Comparison of ENCODE assay signal across 24 cellular contexts in genomic region chr2:27647737-27648136, GRCh38. TPM values are rescaled to one million over a fixed set of nuclear protein-coding genes. Genes with fewer than 3 reads are reported as not detected.
A peak's percentile ranks its signal among the peaks of the same experiment; 100 is the strongest.
DNase-seq lines count a peak whose midpoint lies in the region; ATAC-seq and TF ChIP-seq lines count a peak whose summit lies in the region.
"Had no signal": no experiment of that assay in that cellular context is flagged by ENCODE, and none has a peak within 500 bp of the region (broad histone marks: within the 10 kb centered on the region; RNA-seq: fewer than 3 reads in every experiment).

No MANE protein-coding gene starts in this region.

- H3K36me3 Mint-ChIP-seq in activated T-cell treated with anti-CD3 and anti-CD28 coated beads, Interleukin-2, amount 50 U/mL, for 24 hours (ENCODE audit: low read depth): peaks cover 93% of the 10 kb centered on the region
- H3K36me3 Mint-ChIP-seq in activated T-cell treated with anti-CD3 and anti-CD28 coated beads, Interleukin-2, amount 50 U/mL, for 4 hours (ENCODE audit: insufficient read depth): peaks cover 32% of the 10 kb centered on the region
- peaks cover 21% of the 10 kb centered on the region for H3K36me3 Mint-ChIP-seq in natural killer cell
- peaks cover 13% of the 10 kb centered on the region for H3K36me3 Mint-ChIP-seq in natural killer cell treated with Interleukin-12 subunit alpha and Interleukin-12 subunit beta and Interleukin-15 and Interleukin-18, amount 100 ng/mL, for 72 hours
- peaks cover 54% of the 10 kb centered on the region for H3K36me3 Mint-ChIP-seq in activated naive CD8-positive, alpha-beta T cell treated with anti-CD3 and anti-CD28 coated beads, Interleukin-2, amount 50 U/mL, for 24 hours (ENCODE audit: low read depth)

- H3K9me3 Mint-ChIP-seq in activated T-cell treated with anti-CD3 and anti-CD28 coated beads, Interleukin-2, amount 50 U/mL, for 24 hours: no peaks in the 10 kb centered on the region
- no peaks in the 10 kb centered on the region for H3K9me3 Mint-ChIP-seq in activated T-cell treated with anti-CD3 and anti-CD28 coated beads, Interleukin-2, amount 50 U/mL, for 4 hours
- no peaks in the 10 kb centered on the region for H3K9me3 Mint-ChIP-seq in natural killer cell
- no peaks in the 10 kb centered on the region for H3K9me3 Mint-ChIP-seq in natural killer cell treated with Interleukin-12 subunit alpha and Interleukin-12 subunit beta and Interleukin-15 and Interleukin-18, amount 100 ng/mL, for 72 hours
- H3K9me3 Mint-ChIP-seq in activated naive CD8-positive, alpha-beta T cell treated with anti-CD3 and anti-CD28 coated beads, Interleukin-2, amount 50 U/mL, for 24 hours: no peaks in the 10 kb centered on the region
- H3K9me3 Mint-ChIP-seq: CD4-positive, CD25-positive, alpha-beta regulatory T cell had no signal

- no peak overlapping the region for H3K4me3 Mint-ChIP-seq in activated T-cell treated with anti-CD3 and anti-CD28 coated beads, Interleukin-2, amount 50 U/mL, for 24 hours
- no peak overlapping the region for H3K4me3 Mint-ChIP-seq in activated T-cell treated with anti-CD3 and anti-CD28 coated beads, Interleukin-2, amount 50 U/mL, for 4 hours
- no peak overlapping the region for H3K4me3 Mint-ChIP-seq in natural killer cell
- H3K4me3 Mint-ChIP-seq in natural killer cell treated with Interleukin-12 subunit alpha and Interleukin-12 subunit beta and Interleukin-15 and Interleukin-18, amount 100 ng/mL, for 72 hours: no peak overlapping the region
- no peak overlapping the region for H3K4me3 Mint-ChIP-seq in activated naive CD8-positive, alpha-beta T cell treated with anti-CD3 and anti-CD28 coated beads, Interleukin-2, amount 50 U/mL, for 24 hours
- H3K4me3 Mint-ChIP-seq: CD4-positive, CD25-positive, alpha-beta regulatory T cell had no signal

- DNase-seq in activated T-cell treated with anti-CD3 and anti-CD28 coated beads, Interleukin-2, amount 50 U/mL, for 24 hours: no peak
- no peak for DNase-seq in activated T-cell treated with anti-CD3 and anti-CD28 coated beads, Interleukin-2, amount 50 U/mL, for 4 hours
- DNase-seq in natural killer cell (no peak), HuH-7.5 (ENCODE audit: low spot score) (no peak), substantia nigra (lab: John Stamatoyannopoulos, UW) (no peak)
- DNase-seq in natural killer cell treated with Interleukin-12 subunit alpha and Interleukin-12 subunit beta and Interleukin-15 and Interleukin-18, amount 100 ng/mL, for 72 hours (ENCODE audit: low spot score): no peak
- no peak for DNase-seq in activated naive CD8-positive, alpha-beta T cell treated with anti-CD3 and anti-CD28 coated beads, Interleukin-2, amount 50 U/mL, for 24 hours
- DNase-seq: CD4-positive, CD25-positive, alpha-beta regulatory T cell; DMS153; DND-41; GOT3; HCEC 1CT; Karpas-422; MV-4-11; NCI-H1105; NCI-H1436 treated with DMSO at 0.1 percent for 48 hours; NCI-H1930; NCI-H446; NCI-H524 treated with DMSO at 0.1 percent for 48 hours; NCI-H774; SIG-M5 had no signal

- TF ChIP-seq CTCF in natural killer cell (IDR thresholded peaks at IDR 0.05): no peak

- H3K4me1 Mint-ChIP-seq in activated T-cell treated with anti-CD3 and anti-CD28 coated beads, Interleukin-2, amount 50 U/mL, for 24 hours (ENCODE audit: low read depth): peaks cover 4% of the 10 kb centered on the region
- peaks cover 4% of the 10 kb centered on the region for H3K4me1 Mint-ChIP-seq in activated T-cell treated with anti-CD3 and anti-CD28 coated beads, Interleukin-2, amount 50 U/mL, for 4 hours (ENCODE audit: low read depth)
- no peaks in the 10 kb centered on the region for H3K4me1 Mint-ChIP-seq in natural killer cell
- peaks cover 3 to 5% of the 10 kb centered on the region in 2 donors for H3K4me1 Mint-ChIP-seq in natural killer cell treated with Interleukin-12 subunit alpha and Interleukin-12 subunit beta and Interleukin-15 and Interleukin-18, amount 100 ng/mL, for 72 hours (ENCODE audit: low read depth in 2 of 2)
- peaks cover 6% of the 10 kb centered on the region for H3K4me1 Mint-ChIP-seq in activated naive CD8-positive, alpha-beta T cell treated with anti-CD3 and anti-CD28 coated beads, Interleukin-2, amount 50 U/mL, for 24 hours

- H3K27me3 Mint-ChIP-seq in activated T-cell treated with anti-CD3 and anti-CD28 coated beads, Interleukin-2, amount 50 U/mL, for 24 hours: no peaks in the 10 kb centered on the region
- H3K27me3 Mint-ChIP-seq in activated T-cell treated with anti-CD3 and anti-CD28 coated beads, Interleukin-2, amount 50 U/mL, for 4 hours (ENCODE audit: low read depth): no peaks in the 10 kb centered on the region
- H3K27me3 Mint-ChIP-seq in natural killer cell (ENCODE audit: low read depth in 2 of 2): no peaks in the 10 kb centered on the region
- no peaks in the 10 kb centered on the region for H3K27me3 Mint-ChIP-seq in natural killer cell treated with Interleukin-12 subunit alpha and Interleukin-12 subunit beta and Interleukin-15 and Interleukin-18, amount 100 ng/mL, for 72 hours
- H3K27me3 Mint-ChIP-seq in activated naive CD8-positive, alpha-beta T cell treated with anti-CD3 and anti-CD28 coated beads, Interleukin-2, amount 50 U/mL, for 24 hours: no peaks in the 10 kb centered on the region
- H3K27me3 Mint-ChIP-seq: CD4-positive, CD25-positive, alpha-beta regulatory T cell had no signal

- intact Hi-C loops in natural killer cell (cut with micrococcal nuclease): no loop called here

- ATAC-seq in activated T-cell treated with anti-CD3 and anti-CD28 coated beads, Interleukin-2, amount 50 U/mL, for 4 hours: no peak
- ATAC-seq in natural killer cell: no peak
- ATAC-seq in natural killer cell treated with Interleukin-12 subunit alpha and Interleukin-12 subunit beta and Interleukin-15 and Interleukin-18, amount 100 ng/mL, for 72 hours: no peak
- ATAC-seq in activated naive CD8-positive, alpha-beta T cell treated with anti-CD3 and anti-CD28 coated beads, Interleukin-2, amount 50 U/mL, for 24 hours: no peak
- no peak for ATAC-seq in esophagus mucosa

- H3K27ac ChIP-seq in substantia nigra (ENCODE audit: low read depth, low read length, poor library complexity, severe bottlenecking): no peak overlapping the region
- H3K27ac ChIP-seq: BLaER1, HL-60 had no signal

- peak overlapping the region; percentile 73 for H3K27ac Mint-ChIP-seq in activated T-cell treated with anti-CD3 and anti-CD28 coated beads, Interleukin-2, amount 50 U/mL, for 24 hours
- peak overlapping the region; percentile 8 to 32 for H3K27ac Mint-ChIP-seq in natural killer cell
- H3K27ac Mint-ChIP-seq in natural killer cell treated with Interleukin-12 subunit alpha and Interleukin-12 subunit beta and Interleukin-15 and Interleukin-18, amount 100 ng/mL, for 72 hours: no peak overlapping the region
- peak overlapping the region; percentile 41 for H3K27ac Mint-ChIP-seq in activated naive CD8-positive, alpha-beta T cell treated with anti-CD3 and anti-CD28 coated beads, Interleukin-2, amount 50 U/mL, for 24 hours

RNA-seq across cellular contexts. Expression of gene SUPT7L, which starts 15.7 kb away (rescaled TPM):
- total RNA-seq in activated T-cell treated with anti-CD3 and anti-CD28 coated beads, Interleukin-2, amount 50 U/mL, for 4 hours: 10 to 100 TPM; 23.6 to 31.4 (median 28.1) TPM
- 10 to 100 TPM; 52.2 to 53.7 (median 52.8) TPM for total RNA-seq in natural killer cell
- total RNA-seq in natural killer cell treated with Interleukin-12 subunit alpha and Interleukin-12 subunit beta and Interleukin-15 and Interleukin-18, amount 100 ng/mL, for 72 hours: 10 to 100 TPM; 32.9 to 41.9 TPM
- 11.7 TPM for total RNA-seq in esophagus mucosa

RNA-seq across cellular contexts. Expression of gene SLC4A1AP, which starts 16.0 kb away (rescaled TPM):
- 10 to 100 TPM; 32.7 to 37.5 (median 32.7) TPM for total RNA-seq in activated T-cell treated with anti-CD3 and anti-CD28 coated beads, Interleukin-2, amount 50 U/mL, for 4 hours
- total RNA-seq in natural killer cell (10 to 100 TPM; 22.0 to 26.0 (median 24.8) TPM), esophagus mucosa (13.3 TPM)
- 10 to 100 TPM; 31.1 to 33.3 TPM for total RNA-seq in natural killer cell treated with Interleukin-12 subunit alpha and Interleukin-12 subunit beta and Interleukin-15 and Interleukin-18, amount 100 ng/mL, for 72 hours

RNA-seq across cellular contexts. Expression of gene GPN1, which starts 18.9 kb away (rescaled TPM):
- 10 to 100 TPM; 66.5 to 76.6 (median 69.4) TPM for total RNA-seq in activated T-cell treated with anti-CD3 and anti-CD28 coated beads, Interleukin-2, amount 50 U/mL, for 4 hours
- total RNA-seq in natural killer cell (10 to 100 TPM; 31.5 to 36.1 (median 34.9) TPM), esophagus mucosa (26.5 TPM)
- 10 to 100 TPM; 32.7 to 36.9 TPM for total RNA-seq in natural killer cell treated with Interleukin-12 subunit alpha and Interleukin-12 subunit beta and Interleukin-15 and Interleukin-18, amount 100 ng/mL, for 72 hours

RNA-seq across cellular contexts. Expression of gene CCDC121, which starts 18.9 kb away (rescaled TPM):
- total RNA-seq in activated T-cell treated with anti-CD3 and anti-CD28 coated beads, Interleukin-2, amount 50 U/mL, for 4 hours: under 1 TPM; 0.11 to 0.27 (median 0.25) TPM
- under 1 TPM; 0.25 to 0.58 (median 0.42) TPM for total RNA-seq in natural killer cell
- under 1 TPM in 1 of 2 donors, not detected in 1; 0.36 TPM for total RNA-seq in natural killer cell treated with Interleukin-12 subunit alpha and Interleukin-12 subunit beta and Interleukin-15 and Interleukin-18, amount 100 ng/mL, for 72 hours
- total RNA-seq in esophagus mucosa: 1.3 TPM

Comparison
In these comparisons a context has a peak if more than half of its experiments do, and no peak if none do; other contexts are left out.
1. H3K27ac Mint-ChIP-seq: peak in activated T-cell treated with anti-CD3 and anti-CD28 coated beads, Interleukin-2, amount 50 U/mL, for 24 hours (single experiment), natural killer cell (2 of 2) and activated naive CD8-positive, alpha-beta T cell treated with anti-CD3 and anti-CD28 coated beads, Interleukin-2, amount 50 U/mL, for 24 hours (single experiment); none in natural killer cell treated with Interleukin-12 subunit alpha and Interleukin-12 subunit beta and Interleukin-15 and Interleukin-18, amount 100 ng/mL, for 72 hours (0 of 2).